14 cellular contexts compared by ENCODE assay signal in the genomic region with DNA sequence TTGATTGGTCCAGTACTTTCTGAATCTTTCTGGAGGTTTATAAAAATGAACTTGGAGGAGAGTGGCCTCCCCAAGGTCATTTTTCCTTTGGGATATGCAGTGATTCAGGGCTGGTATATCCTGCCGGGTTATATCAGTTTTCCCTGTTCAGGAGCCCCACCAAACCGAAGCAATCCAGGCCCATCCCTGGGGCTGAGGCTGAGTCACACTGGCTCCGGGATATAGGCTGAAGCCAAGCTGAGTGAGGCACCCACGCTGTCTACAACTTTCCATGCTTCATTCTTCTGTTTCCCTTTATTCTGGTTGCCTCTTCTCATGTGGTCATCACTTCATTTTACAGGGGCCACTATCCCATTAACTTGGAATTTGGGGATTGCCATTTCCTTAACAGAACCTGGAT. TPM values are rescaled to one million over a fixed set of nuclear protein-coding genes. Genes with fewer than 3 reads are reported as not detected.
DNase-seq lines count a peak whose midpoint lies in the region; ATAC-seq, FAIRE-seq and TF ChIP-seq lines count a peak whose summit lies in the region.
"Had no signal": no experiment of that assay in that cellular context is flagged by ENCODE, and none has a peak within 500 bp of the region (broad histone marks: within the 10 kb centered on the region; RNA-seq: fewer than 3 reads in every experiment).

No MANE protein-coding gene starts in this region.

- H3K4me3 ChIP-seq in AG10803 (ENCODE audit: low read length) (no peak overlapping the region), Panc1 (ENCODE audit: low read depth in 2 of 2, low read length in 2 of 2) (no peak overlapping the region), esophagus muscularis mucosa (no peak overlapping the region), A673 (ENCODE audit: low read depth, low read length, poor library complexity, severe bottlenecking) (no peak overlapping the region)
- H3K4me3 ChIP-seq: neural progenitor cell had no signal

- H3K36me3 ChIP-seq in Panc1 (ENCODE audit: control insufficient read depth, insufficient read depth, low read length) (no peaks in the 10 kb centered on the region), esophagus muscularis mucosa (no peaks in the 10 kb centered on the region), A673 (ENCODE audit: insufficient read depth, low read length, poor library complexity, severe bottlenecking) (no peaks in the 10 kb centered on the region)
- H3K36me3 ChIP-seq: neural progenitor cell had no signal

- H3K27me3 ChIP-seq in Panc1 (ENCODE audit: control insufficient read depth, insufficient read depth, low read length) = no peaks in the 10 kb centered on the region
- no peaks in the 10 kb centered on the region for H3K27me3 ChIP-seq in esophagus muscularis mucosa
- H3K27me3 ChIP-seq in A673 (replicated peaks; ENCODE audit: insufficient read depth, low read depth, low read length, poor library complexity) = no peaks in the 10 kb centered on the region

- TF ChIP-seq CTCF in AG10803 (conservative IDR thresholded peaks at IDR 0.05; ENCODE audit: low read length) (no peak), Panc1 (IDR thresholded peaks at IDR 0.05) (no peak), esophagus muscularis mucosa (IDR thresholded peaks at IDR 0.05) (no peak), omental fat pad (IDR thresholded peaks at IDR 0.05) (no peak), A673 (conservative IDR thresholded peaks at IDR 0.05; ENCODE audit: low read depth, low read length) (no peak)

- H3K4me1 ChIP-seq in Panc1 (ENCODE audit: control insufficient read depth, insufficient read depth, low read length) = peaks cover 41% of the 10 kb centered on the region
- peaks cover 32 to 49% (median 46%) of the 10 kb centered on the region in 4 donors for H3K4me1 ChIP-seq in esophagus muscularis mucosa
- peaks cover 14% of the 10 kb centered on the region for H3K4me1 ChIP-seq in A673 (ENCODE audit: insufficient read depth, low read length, poor library complexity, severe bottlenecking)

- TF ChIP-seq EP300 in esophagus muscularis mucosa (IDR thresholded peaks at IDR 0.05) = no peak

- CTCF ChIA-PET in Panc1 (lab: Charles Lee) = no interaction called here
- CTCF ChIA-PET in A673 (lab: Charles Lee) = no interaction called here

- peak overlapping the region; percentile 98 for H3K27ac ChIP-seq in Panc1 (ENCODE audit: low read length)
- H3K27ac ChIP-seq in esophagus muscularis mucosa (replicated peaks in 1 of 4) = peak overlapping the region; percentile 89 to 97 (median 94)
- H3K27ac ChIP-seq in A673 (ENCODE audit: low read depth, low read length, poor library complexity, severe bottlenecking) = no peak overlapping the region
- H3K27ac ChIP-seq: neural progenitor cell had no signal

- no peak for TF ChIP-seq POLR2A in esophagus muscularis mucosa (IDR thresholded peaks at IDR 0.05; ENCODE audit: low read depth)

- H3K9me3 ChIP-seq in Panc1 (ENCODE audit: control insufficient read depth, insufficient read depth, low read depth, low read length) (no peaks in the 10 kb centered on the region), esophagus muscularis mucosa (no peaks in the 10 kb centered on the region), A673 (ENCODE audit: low read depth, low read length, poor library complexity, severe bottlenecking) (no peaks in the 10 kb centered on the region)

- peak; percentile 47; the same call in 1 of the 2 replicates for ATAC-seq in Panc1
- peak; percentile 69 for ATAC-seq in omental fat pad (ENCODE audit: low FRiP score)
- ATAC-seq in HG02759 (IDR thresholded peaks at IDR 0.05; ENCODE audit: unreplicated experiment) = no peak
- ATAC-seq: activated naive CD4-positive, alpha-beta T cell treated with anti-CD3 and anti-CD28 coated beads, Interleukin-2, amount 50 U/mL, for 72 hours; HepG2 had no signal

- in situ Hi-C loops in Panc1 (cut with HindIII; ENCODE audit: low pct_unique_long_range_greater_than_20kb, low sequenced_read_pairs) = no loop called here

- DNase-seq in AG10803 (ENCODE audit: low read depth) (peak; percentile 39), Panc1 (ENCODE audit: low read depth, low spot score) (no peak), esophagus muscularis mucosa (ENCODE audit: extremely low spot score) (no peak), omental fat pad (ENCODE audit: low spot score) (no peak), NCI-H2171 (lab: John Stamatoyannopoulos, UW) (no peak), A673 (ENCODE audit: low spot score) (no peak), RCC 7860 (ENCODE audit: low spot score) (no peak)
- DNase-seq: immature natural killer cell, NCI-H2029 treated with DMSO at 0.1 percent for 48 hours had no signal

- no peak for FAIRE-seq in RCC 7860 (lab: Jason Lieb, UNC)
- FAIRE-seq: HepG2 had no signal

- POLR2A ChIA-PET in Panc1 (lab: Charles Lee) = no interaction called here
- POLR2A ChIA-PET in A673 (lab: Charles Lee; ENCODE audit: low non-redundant PET) = no interaction called here

- 44% methylated on average over 4 of the region's 4 CpGs for WGBS in esophagus muscularis mucosa

- intact Hi-C loops in Panc1 (cut with micrococcal nuclease; ENCODE audit: unreplicated experiment) = loop anchor here (5.0 kb wide), 1 partner anchor 74 kb away; no protein-coding TSS in a partner anchor
- intact Hi-C loops in esophagus muscularis mucosa (cut with DNase I) = loop anchor here (5.0 kb wide), 1 partner anchor 76 kb away; no protein-coding TSS in a partner anchor
- intact Hi-C loops in A673 (cut with micrococcal nuclease; ENCODE audit: unreplicated experiment) = loop anchor here (5.0 kb wide), 1 partner anchor 76 kb away; no protein-coding TSS in a partner anchor

- no TSS peak for BruUV-seq in Panc1 (replicated peaks; lab: Mats Ljungman, UMichigan)
- BruUV-seq in A673 (replicated peaks; lab: Mats Ljungman, UMichigan) = no TSS peak

RNA-seq across cellular contexts. Expression of gene SSPN, which starts 3.4 kb away (rescaled TPM):
- total RNA-seq in Panc1 (2021; ENCODE audit: unreplicated experiment) (23.4 TPM), esophagus muscularis mucosa (10 to 100 TPM; 36.4 to 81.8 (median 64.9) TPM), omental fat pad (10 to 100 TPM; 14.1 to 20.2 (median 16.1) TPM), A673 (2021) (9.8 and 10.3 TPM in 2 replicates)
- 16.7 TPM for polyA plus RNA-seq in Panc1 (2012; ENCODE audit: insufficient read length)
- total RNA-seq: activated naive CD4-positive, alpha-beta T cell treated with anti-CD3 and anti-CD28 coated beads, Interleukin-2, amount 50 U/mL, for 72 hours; HepG2; T-helper 2 cell treated with Interferon-gamma antibody and Interleukin-4, amounts not matched to agents 100 ng/mL and 5 ng/mL, for 36 hours had no signal
- polyA plus RNA-seq: HepG2, immature natural killer cell had no signal
